In genomic region chr12:130700492-130701401, GRCh38 we compare ENCODE assay signal across 16 cellular contexts. TPM values are rescaled to one million over a fixed set of nuclear protein-coding genes. Genes with fewer than 3 reads are reported as not detected.
"Had no signal": no experiment of that assay in that cellular context is flagged by ENCODE, and none has a peak within 500 bp of the region (broad histone marks: within the 10 kb centered on the region; RNA-seq: fewer than 3 reads in every experiment).

No MANE protein-coding gene starts in this region.

- ATAC-seq: activated T-cell treated with anti-CD3 and anti-CD28 coated beads, Interleukin-2, amount 50 U/mL, for 72 hours; gastroesophageal sphincter; lower lobe of right lung; stimulated activated naive CD8-positive, alpha-beta T cell treated with anti-CD3 and anti-CD28 coated beads, Interleukin-15, Interleukin-2, amounts not matched to agents 100 U/mL and 50 U/mL, for 24 hours; T-cell had no signal

- DNase-seq: activated CD4-positive, alpha-beta memory T cell treated with anti-CD3 and anti-CD28 coated beads for 36 hours; activated naive CD4-positive, alpha-beta T cell; activated T-cell treated with anti-CD3 and anti-CD28 coated beads, Interleukin-2, amount 50 U/mL, for 72 hours; lower lobe of right lung; midbrain; naive B cell; nucleus accumbens; stimulated activated CD4-positive, alpha-beta T cell treated with anti-CD3 and anti-CD28 coated beads, Interleukin-12 subunit alpha, Interleukin-12 subunit beta, amount 100 ng/mL, for 4 hours; stimulated activated naive CD8-positive, alpha-beta T cell treated with anti-CD3 and anti-CD28 coated beads, Interleukin-15, Interleukin-2, amounts not matched to agents 100 U/mL and 50 U/mL, for 24 hours; T1000 had no signal

- H3K36me3 ChIP-seq: gastroesophageal sphincter, lower lobe of right lung had no signal

- H3K9me3 ChIP-seq: gastroesophageal sphincter, lower lobe of right lung had no signal

- H3K27me3 ChIP-seq: hepatocyte had no signal

- H3K4me1 ChIP-seq: gastroesophageal sphincter, lower lobe of right lung had no signal

- H3K4me3 ChIP-seq: gastroesophageal sphincter, hepatocyte, lower lobe of right lung had no signal

- H3K27ac ChIP-seq: gastroesophageal sphincter, hepatocyte, lower lobe of right lung had no signal

RNA-seq across cellular contexts. Expression of gene RIMBP2, which starts 15.4 kb away (rescaled TPM):
- total RNA-seq: bronchial epithelial cell, pulmonary artery endothelial cell had no signal
- polyA plus RNA-seq: aorta had no signal
